ENCODE assay signal across 1 cellular context in the genomic region with DNA sequence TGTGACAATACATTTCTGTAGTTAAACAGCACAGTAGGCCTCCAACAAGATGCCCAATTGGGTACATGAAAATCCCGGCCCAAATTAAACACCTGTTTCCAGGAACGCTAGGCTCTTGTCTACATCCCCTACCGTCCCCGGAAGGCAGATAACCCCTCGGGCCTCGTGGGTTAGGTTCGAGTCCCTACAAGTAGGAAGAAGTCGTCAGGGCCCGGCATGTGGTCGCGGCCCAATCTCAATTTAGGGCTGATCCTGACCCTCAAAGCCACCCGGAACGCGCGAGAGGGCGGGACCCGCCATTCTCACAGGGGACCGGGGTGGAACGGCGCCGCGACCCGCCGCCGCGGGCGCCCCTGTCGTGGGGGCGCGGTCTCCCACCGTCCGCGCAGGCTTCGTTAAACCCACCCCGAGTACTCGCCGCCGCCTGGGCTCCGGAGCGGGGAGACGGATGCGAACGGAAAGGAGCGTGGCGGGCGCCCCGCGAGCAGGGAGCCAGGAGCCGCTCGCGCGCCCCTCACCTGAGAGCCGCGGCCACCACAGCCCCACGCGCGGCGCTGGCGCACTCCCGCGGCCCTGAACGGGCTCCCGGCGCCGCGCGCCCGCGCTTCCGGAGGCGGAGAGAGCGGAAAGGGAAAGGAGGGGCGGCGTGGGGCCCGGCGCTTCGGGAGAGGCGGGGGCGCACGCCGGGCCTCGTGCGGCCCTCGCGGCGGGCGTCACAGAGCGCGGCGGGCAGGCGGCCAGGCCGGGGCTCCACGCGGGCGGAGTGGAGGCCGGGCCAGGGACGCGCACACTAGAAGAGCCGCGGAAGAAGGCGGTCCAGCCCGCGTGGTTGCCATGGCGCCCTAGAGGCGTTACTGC.
TF ChIP-seq lines count a peak whose summit lies in the region.

TSS of gene CFAP97 (minus strand) at position 621 of the 858 bp plus-strand sequence. CDS start 12,804 bp downstream, outside the sequence.

TF ChIP-seq in GM12878, 131 proteins besides CTCF, POLR2A, EP300 and RAD21 (continued from another document and continues in another):
- peak; percentile 89 for TF ChIP-seq IKZF1 (conservative IDR thresholded peaks at IDR 0.05)
- TF ChIP-seq, protein P1, sequence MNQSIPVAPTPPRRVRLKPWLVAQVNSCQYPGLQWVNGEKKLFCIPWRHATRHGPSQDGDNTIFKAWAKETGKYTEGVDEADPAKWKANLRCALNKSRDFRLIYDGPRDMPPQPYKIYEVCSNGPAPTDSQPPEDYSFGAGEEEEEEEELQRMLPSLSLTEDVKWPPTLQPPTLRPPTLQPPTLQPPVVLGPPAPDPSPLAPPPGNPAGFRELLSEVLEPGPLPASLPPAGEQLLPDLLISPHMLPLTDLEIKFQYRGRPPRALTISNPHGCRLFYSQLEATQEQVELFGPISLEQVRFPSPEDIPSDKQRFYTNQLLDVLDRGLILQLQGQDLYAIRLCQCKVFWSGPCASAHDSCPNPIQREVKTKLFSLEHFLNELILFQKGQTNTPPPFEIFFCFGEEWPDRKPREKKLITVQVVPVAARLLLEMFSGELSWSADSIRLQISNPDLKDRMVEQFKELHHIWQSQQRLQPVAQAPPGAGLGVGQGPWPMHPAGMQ (IDR thresholded peaks at IDR 0.05; ENCODE audit: borderline replicate concordance): no peak
- TF ChIP-seq ETV6 (conservative IDR thresholded peaks at IDR 0.05 in 1 of 2, IDR thresholded peaks at IDR 0.05 in 1 of 2; ENCODE audit: borderline replicate concordance in 1 of 2, low read depth in 1 of 2): no peak; a peak in 1 of 4 replicates
- TF ChIP-seq, protein P2, sequence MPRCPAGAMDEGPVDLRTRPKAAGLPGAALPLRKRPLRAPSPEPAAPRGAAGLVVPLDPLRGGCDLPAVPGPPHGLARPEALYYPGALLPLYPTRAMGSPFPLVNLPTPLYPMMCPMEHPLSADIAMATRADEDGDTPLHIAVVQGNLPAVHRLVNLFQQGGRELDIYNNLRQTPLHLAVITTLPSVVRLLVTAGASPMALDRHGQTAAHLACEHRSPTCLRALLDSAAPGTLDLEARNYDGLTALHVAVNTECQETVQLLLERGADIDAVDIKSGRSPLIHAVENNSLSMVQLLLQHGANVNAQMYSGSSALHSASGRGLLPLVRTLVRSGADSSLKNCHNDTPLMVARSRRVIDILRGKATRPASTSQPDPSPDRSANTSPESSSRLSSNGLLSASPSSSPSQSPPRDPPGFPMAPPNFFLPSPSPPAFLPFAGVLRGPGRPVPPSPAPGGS (IDR thresholded peaks at IDR 0.05; ENCODE audit: borderline replicate concordance, insufficient read depth, low read depth, low read length, poor library complexity, severe bottlenecking): peak; percentile 18
- TF ChIP-seq TCF12 (IDR thresholded peaks at IDR 0.05; ENCODE audit: low read depth, low read length): 0 out of 2 replicates have a peak, but pooled peaks have one; percentile 4
- peak; percentile 92 for TF ChIP-seq MXI1 (IDR thresholded peaks at IDR 0.05; ENCODE audit: low read depth, low read length)
- no peak for TF ChIP-seq FOXK2 (IDR thresholded peaks at IDR 0.05)
- no peak for TF ChIP-seq SMC3 (IDR thresholded peaks at IDR 0.05; ENCODE audit: borderline replicate concordance, low read length)
- TF ChIP-seq SRF (IDR thresholded peaks at IDR 0.05; ENCODE audit: low read depth in 2 of 2, low read length in 2 of 2): 0 out of 4 replicates have a peak, but pooled peaks of 1 of the 2 experiments have one; percentile 26
- peak; percentile 45 for TF ChIP-seq RUNX3 (IDR thresholded peaks at IDR 0.05; ENCODE audit: low read length)
- 0 out of 2 replicates have a peak, but pooled peaks have one; percentile 23 for TF ChIP-seq MEF2A (IDR thresholded peaks at IDR 0.05; ENCODE audit: insufficient read depth, low read depth, low read length)
- TF ChIP-seq, protein P3, sequence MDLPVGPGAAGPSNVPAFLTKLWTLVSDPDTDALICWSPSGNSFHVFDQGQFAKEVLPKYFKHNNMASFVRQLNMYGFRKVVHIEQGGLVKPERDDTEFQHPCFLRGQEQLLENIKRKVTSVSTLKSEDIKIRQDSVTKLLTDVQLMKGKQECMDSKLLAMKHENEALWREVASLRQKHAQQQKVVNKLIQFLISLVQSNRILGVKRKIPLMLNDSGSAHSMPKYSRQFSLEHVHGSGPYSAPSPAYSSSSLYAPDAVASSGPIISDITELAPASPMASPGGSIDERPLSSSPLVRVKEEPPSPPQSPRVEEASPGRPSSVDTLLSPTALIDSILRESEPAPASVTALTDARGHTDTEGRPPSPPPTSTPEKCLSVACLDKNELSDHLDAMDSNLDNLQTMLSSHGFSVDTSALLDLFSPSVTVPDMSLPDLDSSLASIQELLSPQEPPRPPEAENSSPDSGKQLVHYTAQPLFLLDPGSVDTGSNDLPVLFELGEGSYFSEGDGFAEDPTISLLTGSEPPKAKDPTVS (IDR thresholded peaks at IDR 0.05; ENCODE audit: low read depth, low read length): no peak
- TF ChIP-seq, protein P4, sequence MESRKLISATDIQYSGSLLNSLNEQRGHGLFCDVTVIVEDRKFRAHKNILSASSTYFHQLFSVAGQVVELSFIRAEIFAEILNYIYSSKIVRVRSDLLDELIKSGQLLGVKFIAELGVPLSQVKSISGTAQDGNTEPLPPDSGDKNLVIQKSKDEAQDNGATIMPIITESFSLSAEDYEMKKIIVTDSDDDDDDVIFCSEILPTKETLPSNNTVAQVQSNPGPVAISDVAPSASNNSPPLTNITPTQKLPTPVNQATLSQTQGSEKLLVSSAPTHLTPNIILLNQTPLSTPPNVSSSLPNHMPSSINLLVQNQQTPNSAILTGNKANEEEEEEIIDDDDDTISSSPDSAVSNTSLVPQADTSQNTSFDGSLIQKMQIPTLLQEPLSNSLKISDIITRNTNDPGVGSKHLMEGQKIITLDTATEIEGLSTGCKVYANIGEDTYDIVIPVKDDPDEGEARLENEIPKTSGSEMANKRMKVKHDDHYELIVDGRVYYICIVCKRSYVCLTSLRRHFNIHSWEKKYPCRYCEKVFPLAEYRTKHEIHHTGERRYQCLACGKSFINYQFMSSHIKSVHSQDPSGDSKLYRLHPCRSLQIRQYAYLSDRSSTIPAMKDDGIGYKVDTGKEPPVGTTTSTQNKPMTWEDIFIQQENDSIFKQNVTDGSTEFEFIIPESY (IDR thresholded peaks at IDR 0.05): no peak
- TF ChIP-seq PAX5 (IDR thresholded peaks at IDR 0.05; ENCODE audit: borderline replicate concordance, low read depth, low read length): peak; percentile 36
- peak; percentile 79 for TF ChIP-seq ZNF217 (IDR thresholded peaks at IDR 0.05)
- no peak for TF ChIP-seq HDGF (IDR thresholded peaks at IDR 0.05)
- TF ChIP-seq CEBPZ (IDR thresholded peaks at IDR 0.05; ENCODE audit: low read depth, low read length): no peak
- no peak for TF ChIP-seq ZNF384 (IDR thresholded peaks at IDR 0.05; ENCODE audit: borderline replicate concordance, low read depth, low read length)
- no peak for TF ChIP-seq E2F8 (IDR thresholded peaks at IDR 0.05; ENCODE audit: low read depth, partially characterized antibody)
- TF ChIP-seq RB1 (IDR thresholded peaks at IDR 0.05; ENCODE audit: borderline replicate concordance): peak; percentile 82; the same call in 1 of the 2 replicates
- TF ChIP-seq DPF2 (IDR thresholded peaks at IDR 0.05): peak; percentile 88
- no peak for TF ChIP-seq JUND (IDR thresholded peaks at IDR 0.05; ENCODE audit: low read depth, low read length)
- peak; percentile 69; the same call in 1 of the 2 replicates for TF ChIP-seq POLR2AphosphoS5 (IDR thresholded peaks at IDR 0.05; ENCODE audit: low read length)
- 0 out of 2 replicates have a peak, but pooled peaks have one; percentile 30 for TF ChIP-seq TCF3 (IDR thresholded peaks at IDR 0.05; ENCODE audit: borderline replicate concordance, insufficient read depth, low read depth, low read length)
- TF ChIP-seq SMAD5 (IDR thresholded peaks at IDR 0.05; ENCODE audit: low read depth): no peak
- TF ChIP-seq ZNF24 (IDR thresholded peaks at IDR 0.05): 0 out of 2 replicates have a peak, but pooled peaks have one; percentile 40
- no peak for TF ChIP-seq IKZF2 (IDR thresholded peaks at IDR 0.05)
- no peak for TF ChIP-seq RAD51 (IDR thresholded peaks at IDR 0.05)
- no peak for TF ChIP-seq E2F4 (IDR thresholded peaks at IDR 0.05; ENCODE audit: low read depth, low read length)
- peak in 1 of 2 experiments; percentile 82; a peak in 2 of 3 replicates for TF ChIP-seq EGR1 (IDR thresholded peaks at IDR 0.05; ENCODE audit: borderline replicate concordance in 1 of 2, low read depth in 2 of 2, low read length in 2 of 2)
- peak; percentile 53 for TF ChIP-seq YY1 (IDR thresholded peaks at IDR 0.05; ENCODE audit: low read depth, low read length)
- peak; percentile 98 for TF ChIP-seq BACH1 (IDR thresholded peaks at IDR 0.05; ENCODE audit: borderline replicate concordance)
- no peak for TF ChIP-seq STAT1 (conservative IDR thresholded peaks at IDR 0.05)
- TF ChIP-seq POU2F2 (IDR thresholded peaks at IDR 0.05; ENCODE audit: borderline replicate concordance, low read depth, low read length): 0 out of 3 replicates have a peak, but pooled peaks have one; percentile 6
- peak; percentile 50 for TF ChIP-seq HDAC6 (IDR thresholded peaks at IDR 0.05; ENCODE audit: unreplicated experiment)
- peak; percentile 92 for TF ChIP-seq ZNF687 (IDR thresholded peaks at IDR 0.05)
- peak; percentile 67; the same call in 1 of the 2 replicates for TF ChIP-seq NR2F1 (conservative IDR thresholded peaks at IDR 0.05)
- TF ChIP-seq HDAC2 (IDR thresholded peaks at IDR 0.05): no peak
